Comparison of ENCODE assay signal across 19 cellular contexts in genomic region chr6:89942601-89943000, GRCh38. TPM values are rescaled to one million over a fixed set of nuclear protein-coding genes. Genes with fewer than 3 reads are reported as not detected.
A peak's percentile ranks its signal among the peaks of the same experiment; 100 is the strongest.
DNase-seq lines count a peak whose midpoint lies in the region; ATAC-seq and TF ChIP-seq lines count a peak whose summit lies in the region.
"Had no signal": no experiment of that assay in that cellular context is flagged by ENCODE, and none has a peak within 500 bp of the region (broad histone marks: within the 10 kb centered on the region; RNA-seq: fewer than 3 reads in every experiment).

No MANE protein-coding gene starts in this region.

- POLR2A ChIA-PET in activated B cell treated with CpG ODN at 0.5 μM for 24 hours (lab: Charles Lee), result interaction anchor here (1.8 kb wide), 1 partner anchor 274 kb away, joined by 5 read pairs; no protein-coding TSS in a partner anchor

- TF ChIP-seq CTCF in activated B cell treated with CpG ODN at 0.5 μM for 24 hours (IDR thresholded peaks at IDR 0.05) (no peak), dorsolateral prefrontal cortex (IDR thresholded peaks at IDR 0.05 in 54 of 56, conservative IDR thresholded peaks at IDR 0.05 in 2 of 56; ENCODE audit: low read depth in 1 of 56, partially characterized antibody in 56 of 56) (no peak)

- H3K4me3 ChIP-seq in dorsolateral prefrontal cortex, result no peak overlapping the region
- H3K4me3 ChIP-seq: GM23248 had no signal

- no peaks in the 10 kb centered on the region for H3K27me3 Mint-ChIP-seq in activated T-cell treated with anti-CD3 and anti-CD28 coated beads, Interleukin-2, amount 50 U/mL, for 24 hours
- no peaks in the 10 kb centered on the region for H3K27me3 Mint-ChIP-seq in activated T-cell treated with anti-CD3 and anti-CD28 coated beads, Interleukin-2, amount 50 U/mL, for 4 hours (ENCODE audit: low read depth)
- no peaks in the 10 kb centered on the region for H3K27me3 Mint-ChIP-seq in activated B cell treated with CpG ODN at 0.5 μM for 24 hours
- H3K27me3 Mint-ChIP-seq in stimulated activated naive B cell treated with anti-CD40 and anti-IgM and Interleukin-4, amounts not matched to agents 10 μg/mL and 1 μg/mL and 100 μg/mL, for 72 hours, result no peaks in the 10 kb centered on the region
- H3K27me3 Mint-ChIP-seq: CD4-positive, alpha-beta memory T cell; IgD-negative memory B cell had no signal

- CTCF ChIA-PET in activated B cell treated with CpG ODN at 0.5 μM for 24 hours (lab: Charles Lee), result interaction anchor here (5.9 to 9.4 kb wide), 2 partner anchors 274 to 535 kb away, joined by 58 to 260 read pairs; no protein-coding TSS in a partner anchor

- H3K27ac ChIP-seq in dorsolateral prefrontal cortex, result peak overlapping the region in 54 of 59 donors; percentile 4 to 92 (median 84)
- H3K27ac ChIP-seq: GM23248 had no signal

- H3K36me3 Mint-ChIP-seq in activated T-cell treated with anti-CD3 and anti-CD28 coated beads, Interleukin-2, amount 50 U/mL, for 24 hours (ENCODE audit: low read depth), result peaks cover 95% of the 10 kb centered on the region
- H3K36me3 Mint-ChIP-seq in activated T-cell treated with anti-CD3 and anti-CD28 coated beads, Interleukin-2, amount 50 U/mL, for 4 hours (ENCODE audit: insufficient read depth), result peaks cover 53% of the 10 kb centered on the region
- peaks cover 83% of the 10 kb centered on the region for H3K36me3 Mint-ChIP-seq in activated B cell treated with CpG ODN at 0.5 μM for 24 hours (ENCODE audit: low read depth)
- peaks cover 60 to 77% of the 10 kb centered on the region in 2 donors for H3K36me3 Mint-ChIP-seq in stimulated activated naive B cell treated with anti-CD40 and anti-IgM and Interleukin-4, amounts not matched to agents 10 μg/mL and 1 μg/mL and 100 μg/mL, for 72 hours

- DNase-seq in activated T-cell treated with anti-CD3 and anti-CD28 coated beads, Interleukin-2, amount 50 U/mL, for 24 hours, result no peak
- DNase-seq in activated T-cell treated with anti-CD3 and anti-CD28 coated beads, Interleukin-2, amount 50 U/mL, for 4 hours, result no peak
- DNase-seq in activated B cell treated with CpG ODN at 0.5 μM for 24 hours (no peak), dorsolateral prefrontal cortex (no peak)
- no peak for DNase-seq in stimulated activated naive B cell treated with anti-CD40 and anti-IgM and Interleukin-4, amounts not matched to agents 10 μg/mL and 1 μg/mL and 100 μg/mL, for 72 hours
- DNase-seq in activated effector memory CD4-positive, alpha-beta T cell treated with Interleukin-2 at 50 U/mL for 16 hours, result no peak
- DNase-seq: AML-193; CD4-positive, alpha-beta memory T cell; DND-41; GDM1; GM23248; NCI-H1417 treated with DMSO at 0.1 percent for 48 hours; NCI-H2029 treated with DMSO at 0.1 percent for 48 hours; NCI-H524 had no signal

- no peak overlapping the region for H3K4me3 Mint-ChIP-seq in activated T-cell treated with anti-CD3 and anti-CD28 coated beads, Interleukin-2, amount 50 U/mL, for 24 hours
- no peak overlapping the region for H3K4me3 Mint-ChIP-seq in activated T-cell treated with anti-CD3 and anti-CD28 coated beads, Interleukin-2, amount 50 U/mL, for 4 hours
- no peak overlapping the region for H3K4me3 Mint-ChIP-seq in activated B cell treated with CpG ODN at 0.5 μM for 24 hours
- peak overlapping the region in 1 of 2 donors; percentile 46 for H3K4me3 Mint-ChIP-seq in stimulated activated naive B cell treated with anti-CD40 and anti-IgM and Interleukin-4, amounts not matched to agents 10 μg/mL and 1 μg/mL and 100 μg/mL, for 72 hours
- H3K4me3 Mint-ChIP-seq: CD4-positive, alpha-beta memory T cell; IgD-negative memory B cell had no signal

- peak overlapping the region; percentile 72 for H3K27ac Mint-ChIP-seq in activated T-cell treated with anti-CD3 and anti-CD28 coated beads, Interleukin-2, amount 50 U/mL, for 24 hours
- H3K27ac Mint-ChIP-seq in activated B cell treated with CpG ODN at 0.5 μM for 24 hours, result peak overlapping the region; percentile 64
- H3K27ac Mint-ChIP-seq in stimulated activated naive B cell treated with anti-CD40 and anti-IgM and Interleukin-4, amounts not matched to agents 10 μg/mL and 1 μg/mL and 100 μg/mL, for 72 hours, result peak overlapping the region; percentile 89

- intact Hi-C loops in activated B cell treated with CpG ODN at 0.5 μM for 24 hours (cut with micrococcal nuclease) (loop anchor here (10.0 kb wide), 1 partner anchor 132 kb away; no protein-coding TSS in a partner anchor), dorsolateral prefrontal cortex (cut with DNase I) (loop anchor here (5.0 to 10.0 kb wide), 3 partner anchors 352 to 635 kb away; partner anchors contain the start of gene BACH2 (in 1 of the 2))

- no peaks in the 10 kb centered on the region for H3K9me3 Mint-ChIP-seq in activated T-cell treated with anti-CD3 and anti-CD28 coated beads, Interleukin-2, amount 50 U/mL, for 24 hours
- no peaks in the 10 kb centered on the region for H3K9me3 Mint-ChIP-seq in activated T-cell treated with anti-CD3 and anti-CD28 coated beads, Interleukin-2, amount 50 U/mL, for 4 hours
- no peaks in the 10 kb centered on the region for H3K9me3 Mint-ChIP-seq in activated B cell treated with CpG ODN at 0.5 μM for 24 hours
- no peaks in the 10 kb centered on the region for H3K9me3 Mint-ChIP-seq in stimulated activated naive B cell treated with anti-CD40 and anti-IgM and Interleukin-4, amounts not matched to agents 10 μg/mL and 1 μg/mL and 100 μg/mL, for 72 hours
- H3K9me3 Mint-ChIP-seq: IgD-negative memory B cell had no signal

- ATAC-seq in activated T-cell treated with anti-CD3 and anti-CD28 coated beads, Interleukin-2, amount 50 U/mL, for 4 hours, result no peak
- ATAC-seq in activated B cell treated with CpG ODN at 0.5 μM for 24 hours (ENCODE audit: low read depth), result no peak
- no peak for ATAC-seq in stimulated activated naive B cell treated with anti-CD40 and anti-IgM and Interleukin-4, amounts not matched to agents 10 μg/mL and 1 μg/mL and 100 μg/mL, for 72 hours (replicated peaks)
- ATAC-seq in HG02981 (IDR thresholded peaks at IDR 0.05; ENCODE audit: unreplicated experiment), result no peak
- ATAC-seq: HCT116 had no signal

- H3K27me3 ChIP-seq in dorsolateral prefrontal cortex, result no peaks in the 10 kb centered on the region

- peaks cover 86% of the 10 kb centered on the region for H3K4me1 Mint-ChIP-seq in activated T-cell treated with anti-CD3 and anti-CD28 coated beads, Interleukin-2, amount 50 U/mL, for 24 hours (ENCODE audit: low read depth)
- peaks cover 45% of the 10 kb centered on the region for H3K4me1 Mint-ChIP-seq in activated T-cell treated with anti-CD3 and anti-CD28 coated beads, Interleukin-2, amount 50 U/mL, for 4 hours (ENCODE audit: low read depth)
- peaks cover 13% of the 10 kb centered on the region for H3K4me1 Mint-ChIP-seq in activated B cell treated with CpG ODN at 0.5 μM for 24 hours
- H3K4me1 Mint-ChIP-seq in stimulated activated naive B cell treated with anti-CD40 and anti-IgM and Interleukin-4, amounts not matched to agents 10 μg/mL and 1 μg/mL and 100 μg/mL, for 72 hours, result peaks cover 35 to 69% of the 10 kb centered on the region in 2 donors

RNA-seq across cellular contexts. Expression of gene GJA10, which starts 48.3 kb away (rescaled TPM):
- total RNA-seq in activated T-cell treated with anti-CD3 and anti-CD28 coated beads, Interleukin-2, amount 50 U/mL, for 4 hours, result not detected
- total RNA-seq in activated B cell treated with CpG ODN at 0.5 μM for 24 hours, result not detected in 2 replicates
- not detected for total RNA-seq in dorsolateral prefrontal cortex
- total RNA-seq: CD4-positive, alpha-beta memory T cell; GM23248; HT-29; LHCN-M2 had no signal
